Comparison of ENCODE assay signal across 21 cellular contexts in genomic region chr2:164754157-164755093, GRCh38.
DNase-seq lines count a peak whose midpoint lies in the region; ATAC-seq and TF ChIP-seq lines count a peak whose summit lies in the region.
"Had no signal": no experiment of that assay in that cellular context is flagged by ENCODE, and none has a peak within 500 bp of the region (broad histone marks: within the 10 kb centered on the region; RNA-seq: fewer than 3 reads in every experiment).

No MANE protein-coding gene starts in this region.

- H3K36me3 Mint-ChIP-seq in T-helper 17 cell (ENCODE audit: low read depth): no peaks in the 10 kb centered on the region
- H3K36me3 Mint-ChIP-seq in activated CD8-positive, alpha-beta memory T cell treated with anti-CD3 and anti-CD28 coated beads, Interleukin-2, amount 10 ng/mL, durations not matched to agents 7 days and 5 days: no peaks in the 10 kb centered on the region
- H3K36me3 Mint-ChIP-seq: naive thymus-derived CD8-positive, alpha-beta T cell had no signal

- no peaks in the 10 kb centered on the region for H3K27me3 ChIP-seq in spleen (replicated peaks in 1 of 7)
- H3K27me3 ChIP-seq in PC-3 (ENCODE audit: low read length): no peaks in the 10 kb centered on the region
- H3K27me3 ChIP-seq: cardiac muscle cell, sigmoid colon had no signal

- no peaks in the 10 kb centered on the region for H3K27me3 Mint-ChIP-seq in T-helper 17 cell
- H3K27me3 Mint-ChIP-seq in activated CD8-positive, alpha-beta memory T cell treated with anti-CD3 and anti-CD28 coated beads, Interleukin-2, amount 10 ng/mL, durations not matched to agents 7 days and 5 days: no peaks in the 10 kb centered on the region

- POLR2A ChIA-PET in PC-3 (lab: Charles Lee; ENCODE audit: unreplicated experiment): no interaction called here

- H4K20me1 ChIP-seq in PC-3 (ENCODE audit: low read length): peaks cover 12% of the 10 kb centered on the region; the same call in 1 of the 2 replicates

- WGBS in spleen, 5 donors: 77 to 86% (median 83%) methylated on average over 10 of the region's 10 CpGs

- H3K4me3 ChIP-seq in spleen: peak overlapping the region in 1 of 8 donors; percentile 31
- no peak overlapping the region for H3K4me3 ChIP-seq in PC-3 (ENCODE audit: low read length)
- H3K4me3 ChIP-seq: cardiac muscle cell, sigmoid colon had no signal

- no peaks in the 10 kb centered on the region for H3K9me3 ChIP-seq in T-helper 17 cell (ENCODE audit: control insufficient read depth, low read length, poor library complexity, severe bottlenecking)
- H3K9me3 ChIP-seq in spleen: no peaks in the 10 kb centered on the region
- no peaks in the 10 kb centered on the region for H3K9me3 ChIP-seq in PC-3 (ENCODE audit: low read length)
- H3K9me3 ChIP-seq: sigmoid colon had no signal

- TF ChIP-seq CTCF in spleen (IDR thresholded peaks at IDR 0.05 in 8 of 11, conservative IDR thresholded peaks at IDR 0.05 in 3 of 11) (no peak), PC-3 (conservative IDR thresholded peaks at IDR 0.05; ENCODE audit: low read depth, low read length) (no peak)

- peak overlapping the region in 6 of 8 donors; percentile 14 to 86 (median 52) for H3K27ac ChIP-seq in spleen
- H3K27ac ChIP-seq in PC-3 (ENCODE audit: low read length): no peak overlapping the region
- H3K27ac ChIP-seq: cardiac muscle cell, parathyroid adenoma, sigmoid colon had no signal

- CTCF ChIA-PET in activated CD8-positive, alpha-beta memory T cell treated with anti-CD3 and anti-CD28 coated beads, Interleukin-2, amount 10 ng/mL, durations not matched to agents 7 days and 5 days (lab: Charles Lee): interaction anchor here (0.7 kb wide), 1 partner anchor 261 kb away, joined by 3 read pairs; no protein-coding TSS in a partner anchor
- CTCF ChIA-PET in PC-3 (lab: Charles Lee): no interaction called here

- H3K9me3 Mint-ChIP-seq in activated CD8-positive, alpha-beta memory T cell treated with anti-CD3 and anti-CD28 coated beads, Interleukin-2, amount 10 ng/mL, durations not matched to agents 7 days and 5 days (ENCODE audit: low read depth): no peaks in the 10 kb centered on the region

- H2AFZ ChIP-seq in PC-3 (ENCODE audit: low read length): no peak overlapping the region
- H2AFZ ChIP-seq: parathyroid adenoma had no signal

- H3K9ac ChIP-seq in PC-3 (ENCODE audit: low read length): no peak overlapping the region
- H3K9ac ChIP-seq: parathyroid adenoma had no signal

- no peak overlapping the region for H3K4me3 Mint-ChIP-seq in T-helper 17 cell
- H3K4me3 Mint-ChIP-seq in activated CD8-positive, alpha-beta memory T cell treated with anti-CD3 and anti-CD28 coated beads, Interleukin-2, amount 10 ng/mL, durations not matched to agents 7 days and 5 days: no peak overlapping the region
- H3K4me3 Mint-ChIP-seq: naive thymus-derived CD8-positive, alpha-beta T cell had no signal

- H3K27ac Mint-ChIP-seq in T-helper 17 cell: no peak overlapping the region
- H3K27ac Mint-ChIP-seq in activated CD8-positive, alpha-beta memory T cell treated with anti-CD3 and anti-CD28 coated beads, Interleukin-2, amount 10 ng/mL, durations not matched to agents 7 days and 5 days: no peak overlapping the region
- H3K27ac Mint-ChIP-seq: naive thymus-derived CD8-positive, alpha-beta T cell had no signal

- peak; percentile 75 for ATAC-seq in GM19324 (IDR thresholded peaks at IDR 0.05; ENCODE audit: low FRiP score, unreplicated experiment)
- ATAC-seq in HG02973 (IDR thresholded peaks at IDR 0.05; ENCODE audit: unreplicated experiment): peak; percentile 67
- peak; percentile 54 for ATAC-seq in T-helper 17 cell
- no peak for ATAC-seq in activated CD8-positive, alpha-beta memory T cell treated with anti-CD3 and anti-CD28 coated beads, Interleukin-2, amount 10 ng/mL, durations not matched to agents 7 days and 5 days
- no peak for ATAC-seq in PC-3
- no peak for ATAC-seq in GM21786 (IDR thresholded peaks at IDR 0.05; ENCODE audit: unreplicated experiment)
- ATAC-seq: naive thymus-derived CD8-positive, alpha-beta T cell; SK-N-SH treated with all-trans-retinoic acid at 6 μM for 48 hours had no signal

- H3F3A ChIP-seq in PC-3 (ENCODE audit: low read length, unreplicated experiment): peaks cover 5% of the 10 kb centered on the region

- intact Hi-C loops in spleen (cut with DNase I; ENCODE audit: low total_unique reads) (no loop called here), PC-3 (cut with micrococcal nuclease) (loop anchor here (5.0 kb wide), 2 partner anchors 58 to 158 kb away; no protein-coding TSS in a partner anchor)

- H3K4me1 Mint-ChIP-seq in T-helper 17 cell: no peaks in the 10 kb centered on the region
- H3K4me1 Mint-ChIP-seq in activated CD8-positive, alpha-beta memory T cell treated with anti-CD3 and anti-CD28 coated beads, Interleukin-2, amount 10 ng/mL, durations not matched to agents 7 days and 5 days: no peaks in the 10 kb centered on the region

- BruUV-seq in PC-3 (replicated peaks; lab: Mats Ljungman, UMichigan): no TSS peak

- no peak overlapping the region for H3K4me2 ChIP-seq in PC-3 (ENCODE audit: low read length)

- H3K4me1 ChIP-seq in spleen (peaks cover 0 to 51% (median 8%) of the 10 kb centered on the region in 6 donors), PC-3 (ENCODE audit: insufficient read depth, low read length) (peaks cover 25% of the 10 kb centered on the region)
- H3K4me1 ChIP-seq: parathyroid adenoma had no signal

- TF ChIP-seq POLR2A in spleen (IDR thresholded peaks at IDR 0.05): peak in 1 of 3 donors; percentile 17

- H3K79me2 ChIP-seq in PC-3 (ENCODE audit: low read length): no peaks in the 10 kb centered on the region

- DNase-seq in T-helper 17 cell (no peak), spleen (no peak), PC-3 (no peak), dermis blood vessel endothelial cell (no peak)
- no peak for DNase-seq in activated CD8-positive, alpha-beta memory T cell treated with anti-CD3 and anti-CD28 coated beads, Interleukin-2, amount 10 ng/mL, durations not matched to agents 7 days and 5 days
- DNase-seq: activated CD4-positive, alpha-beta T cell treated with anti-CD3 and anti-CD28 coated beads for 1 hour; activated gamma-delta T cell; amniotic stem cell; COR-L47; GOT3; Karpas-422; naive thymus-derived CD8-positive, alpha-beta T cell; NCI-H748 treated with DMSO at 0.1 percent for 48 hours; sigmoid colon; T1000 had no signal

- H3K36me3 ChIP-seq in spleen (no peaks in the 10 kb centered on the region), PC-3 (ENCODE audit: low read depth, low read length) (no peaks in the 10 kb centered on the region)
- H3K36me3 ChIP-seq: cardiac muscle cell, sigmoid colon had no signal

- no peaks in the 10 kb centered on the region for H3K9me2 ChIP-seq in PC-3 (replicated peaks; ENCODE audit: low read length)

Comparison
In these comparisons a context has a peak if more than half of its experiments do, and no peak if none do; other contexts are left out.
1. ATAC-seq: peak in GM19324 (single experiment), HG02973 (single experiment) and T-helper 17 cell (single experiment); none in activated CD8-positive, alpha-beta memory T cell treated with anti-CD3 and anti-CD28 coated beads, Interleukin-2, amount 10 ng/mL, durations not matched to agents 7 days and 5 days (single experiment), PC-3 (single experiment) and GM21786 (single experiment).